ENCODE assay signal across 8 cellular contexts in genomic region chr7:50359995-50360925, GRCh38.
DNase-seq lines count a peak whose midpoint lies in the region; ATAC-seq lines count a peak whose summit lies in the region.

No MANE protein-coding gene starts in this region.

- peaks cover 60% of the 10 kb centered on the region for H3K4me1 Mint-ChIP-seq in memory B cell

- H3K9me3 Mint-ChIP-seq in memory B cell, result no peaks in the 10 kb centered on the region

- ATAC-seq in memory B cell (ENCODE audit: low read depth), result no peak
- ATAC-seq in GM18498 (IDR thresholded peaks at IDR 0.05; ENCODE audit: unreplicated experiment), result no peak
- ATAC-seq in GM19397 (IDR thresholded peaks at IDR 0.05; ENCODE audit: unreplicated experiment), result no peak

- H3K36me3 Mint-ChIP-seq in memory B cell, result peaks cover 49% of the 10 kb centered on the region

- H3K4me3 Mint-ChIP-seq in memory B cell, result no peak overlapping the region

- peak; percentile 78 for DNase-seq in T follicular helper cell (ENCODE audit: low read depth)
- peak; percentile 69 for DNase-seq in activated T-helper 1 cell treated with Interleukin-2 at 50 U/mL for 16 hours (ENCODE audit: low read depth)
- DNase-seq in memory B cell (ENCODE audit: low spot score in 2 of 2), result no peak
- peak; percentile 66 to 91 (median 84) for DNase-seq in stimulated activated naive CD4-positive, alpha-beta T cell (lab: John Stamatoyannopoulos, UW)
- no peak for DNase-seq in retina
- no peak for DNase-seq in AG08395 (ENCODE audit: low spot score)

- peak overlapping the region; percentile 91 for H3K27ac Mint-ChIP-seq in memory B cell

- no peaks in the 10 kb centered on the region for H3K27me3 Mint-ChIP-seq in memory B cell

Comparison
In these comparisons a context has a peak if more than half of its experiments do, and no peak if none do; other contexts are left out.
1. DNase-seq: peak in T follicular helper cell (single experiment), activated T-helper 1 cell treated with Interleukin-2 at 50 U/mL for 16 hours (single experiment) and stimulated activated naive CD4-positive, alpha-beta T cell (6 of 6); none in memory B cell (0 of 2), retina (single experiment) and AG08395 (single experiment).